Comparison of ENCODE assay signal across 1 cellular context in genomic region chr2:100744184-100744583, GRCh38.
TF ChIP-seq lines count a peak whose summit lies in the region.

No MANE protein-coding gene starts in this region.

TF ChIP-seq in HepG2, 621 proteins besides CTCF, POLR2A, EP300 and RAD21:
- 0 out of 2 replicates have a peak, but pooled peaks have one; percentile 32 for TF ChIP-seq ZNF142 (CRISPR knock-in tag; IDR thresholded peaks at IDR 0.05)
- no peak for TF ChIP-seq MTA3 (CRISPR knock-in tag; IDR thresholded peaks at IDR 0.05)
- peak; percentile 69; the same call in 1 of the 2 replicates for TF ChIP-seq POGK (CRISPR knock-in tag; conservative IDR thresholded peaks at IDR 0.05)
- peak; percentile 95 for TF ChIP-seq ZBTB38 (CRISPR knock-in tag; IDR thresholded peaks at IDR 0.05)
- 0 out of 2 replicates have a peak, but pooled peaks have one; percentile 39 for TF ChIP-seq MYC (CRISPR knock-in tag; IDR thresholded peaks at IDR 0.05; ENCODE audit: borderline replicate concordance)
- no peak for TF ChIP-seq SMARCC2 (IDR thresholded peaks at IDR 0.05)
- TF ChIP-seq ZXDC (CRISPR knock-in tag; IDR thresholded peaks at IDR 0.05) = 0 out of 2 replicates have a peak, but pooled peaks have one; percentile 32
- TF ChIP-seq POLR2G (IDR thresholded peaks at IDR 0.05; ENCODE audit: low read depth, low read length) = no peak
- 0 out of 2 replicates have a peak, but pooled peaks have one; percentile 19 for TF ChIP-seq ZNF772 (CRISPR knock-in tag; IDR thresholded peaks at IDR 0.05)
TF ChIP-seq in HepG2: peak in this region for 6.
